In genomic region chr11:78961938-78962701, GRCh38 we compare ENCODE assay signal across 9 cellular contexts.
DNase-seq lines count a peak whose midpoint lies in the region; ATAC-seq and TF ChIP-seq lines count a peak whose summit lies in the region.
"Had no signal": no experiment of that assay in that cellular context is flagged by ENCODE, and none has a peak within 500 bp of the region (broad histone marks: within the 10 kb centered on the region; RNA-seq: fewer than 3 reads in every experiment).

No MANE protein-coding gene starts in this region.

- no peak for ATAC-seq in GM18870 (IDR thresholded peaks at IDR 0.05; ENCODE audit: unreplicated experiment)
- no peak for ATAC-seq in GM18517 (IDR thresholded peaks at IDR 0.05; ENCODE audit: unreplicated experiment)

- H3K36me3 Mint-ChIP-seq in nephron progenitor cell (ENCODE audit: low read depth): no peaks in the 10 kb centered on the region
- H3K36me3 Mint-ChIP-seq: IgD-negative memory B cell had no signal

- no peaks in the 10 kb centered on the region for H3K27me3 ChIP-seq in dorsolateral prefrontal cortex

- H3K9me3 Mint-ChIP-seq in nephron progenitor cell: no peaks in the 10 kb centered on the region
- H3K9me3 Mint-ChIP-seq: IgD-negative memory B cell had no signal

- peak; percentile 65 for DNase-seq in DMS79 (lab: John Stamatoyannopoulos, UW)
- peak; percentile 63 for DNase-seq in NCI-H2107 (lab: John Stamatoyannopoulos, UW)
- DNase-seq in dorsolateral prefrontal cortex: peak in 9 of 10 donors; percentile 7 to 58 (median 50)
- DNase-seq in nephron progenitor cell: peak; percentile 82
- DNase-seq in NCI-H1048 (lab: John Stamatoyannopoulos, UW): no peak
- DNase-seq in stimulated activated CD4-positive, alpha-beta T cell treated with anti-CD3 and anti-CD28 coated beads, Interleukin-4, amount 100 ng/mL, for 4 hours: no peak

- H3K27ac ChIP-seq in dorsolateral prefrontal cortex: no peak overlapping the region

- H3K4me3 ChIP-seq in dorsolateral prefrontal cortex: peak overlapping the region in 57 of 59 donors; percentile 6 to 67 (median 43)

- H3K4me3 Mint-ChIP-seq in nephron progenitor cell: peak overlapping the region; percentile 97

- intact Hi-C loops in dorsolateral prefrontal cortex (cut with DNase I): loop anchor here in 1 of 2 donors (5.0 kb wide), 1 partner anchor 315 kb away; no protein-coding TSS in a partner anchor

- TF ChIP-seq CTCF in dorsolateral prefrontal cortex (IDR thresholded peaks at IDR 0.05 in 54 of 56, conservative IDR thresholded peaks at IDR 0.05 in 2 of 56; ENCODE audit: low read depth in 1 of 56, partially characterized antibody in 56 of 56) (no peak), nephron progenitor cell (IDR thresholded peaks at IDR 0.05) (no peak)

- no peaks in the 10 kb centered on the region for H3K27me3 Mint-ChIP-seq in nephron progenitor cell (ENCODE audit: low read depth, poor library complexity)

- H3K4me1 Mint-ChIP-seq in nephron progenitor cell: peaks cover 95% of the 10 kb centered on the region

- H3K27ac Mint-ChIP-seq in nephron progenitor cell: peak overlapping the region; percentile 97

Comparison
In these comparisons a context has a peak if more than half of its experiments do, and no peak if none do; other contexts are left out.
1. DNase-seq: peak in DMS79 (single experiment), NCI-H2107 (single experiment), dorsolateral prefrontal cortex (9 of 10) and nephron progenitor cell (single experiment); none in NCI-H1048 (single experiment) and stimulated activated CD4-positive, alpha-beta T cell treated with anti-CD3 and anti-CD28 coated beads, Interleukin-4, amount 100 ng/mL, for 4 hours (0 of 2).